37 cellular contexts compared by ENCODE assay signal in the genomic region with DNA sequence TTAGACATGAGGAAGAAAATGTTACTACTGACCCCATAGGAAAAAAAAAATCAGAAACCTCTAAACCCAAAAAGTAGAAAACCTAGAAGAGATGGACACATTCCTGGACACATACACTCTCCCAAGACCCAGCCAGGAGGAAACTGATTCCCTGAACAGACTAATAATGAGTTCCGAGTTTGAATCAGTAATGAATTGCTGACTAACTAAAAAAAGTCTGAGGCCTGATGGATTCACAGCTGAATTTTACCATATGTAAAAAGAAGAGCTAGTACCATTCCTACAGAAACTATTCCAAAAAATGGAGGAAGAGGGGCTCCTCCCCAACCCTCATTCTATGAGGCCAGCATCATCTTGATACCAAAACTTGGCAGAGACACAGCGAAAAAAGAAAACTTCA.
"Had no signal": no experiment of that assay in that cellular context is flagged by ENCODE, and none has a peak within 500 bp of the region (broad histone marks: within the 10 kb centered on the region; RNA-seq: fewer than 3 reads in every experiment).

No MANE protein-coding gene starts in this region.

- FAIRE-seq: astrocyte, TTC549 had no signal

- H3K4me3 ChIP-seq: adrenal gland, body of pancreas, breast epithelium had no signal

- H3K4me1 Mint-ChIP-seq: activated B cell treated with CpG ODN at 0.5 μM for 24 hours; activated CD4-positive, alpha-beta T cell treated with anti-CD3 and anti-CD28 coated beads, Interleukin-2, amount 10 ng/mL, durations not matched to agents 24 days and 14 days had no signal

- H3K36me3 ChIP-seq: adrenal gland, breast epithelium had no signal

- H3K27me3 Mint-ChIP-seq: activated B cell treated with CpG ODN at 0.5 μM for 24 hours; activated CD4-positive, alpha-beta memory T cell treated with anti-CD3 and anti-CD28 coated beads for 36 hours; activated CD4-positive, alpha-beta T cell treated with anti-CD3 and anti-CD28 coated beads, Interleukin-2, amount 10 ng/mL, durations not matched to agents 24 days and 14 days; activated CD8-positive, alpha-beta T cell treated with anti-CD3 and anti-CD28 coated beads for 36 hours; activated naive CD8-positive, alpha-beta T cell treated with anti-CD3 and anti-CD28 coated beads for 36 hours; activated T-helper 17 cell treated with anti-CD3 and anti-CD28 coated beads, Interleukin-2, amount 50 U/mL, for 72 hours had no signal

- ATAC-seq: activated CD8-positive, alpha-beta T cell treated with anti-CD3 and anti-CD28 coated beads for 36 hours; activated naive CD4-positive, alpha-beta T cell treated with anti-CD3 and anti-CD28 coated beads, Interleukin-2, amount 50 U/mL, for 72 hours; activated T-cell treated with anti-CD3 and anti-CD28 coated beads, Interleukin-2, amount 50 U/mL, for 4 hours; activated T-cell treated with anti-CD3 and anti-CD28 coated beads, Interleukin-2, amount 50 U/mL, for 72 hours; activated T-helper 17 cell treated with anti-CD3 and anti-CD28 coated beads, Interleukin-2, amount 50 U/mL, for 72 hours; body of pancreas had no signal

- H3K4me1 ChIP-seq: adrenal gland, body of pancreas, breast epithelium had no signal

- H3K9me3 Mint-ChIP-seq: activated T-helper 17 cell treated with anti-CD3 and anti-CD28 coated beads, Interleukin-2, amount 50 U/mL, for 72 hours had no signal

- H3K27ac ChIP-seq: adrenal gland, body of pancreas, brain microvascular endothelial cell, breast epithelium, VCaP had no signal

- H3K9me3 ChIP-seq: adrenal gland, body of pancreas had no signal

- H3K4me3 Mint-ChIP-seq: activated B cell treated with CpG ODN at 0.5 μM for 24 hours; activated CD4-positive, alpha-beta memory T cell treated with anti-CD3 and anti-CD28 coated beads for 36 hours; activated CD4-positive, alpha-beta T cell treated with anti-CD3 and anti-CD28 coated beads, Interleukin-2, amount 10 ng/mL, durations not matched to agents 24 days and 14 days; activated CD8-positive, alpha-beta T cell treated with anti-CD3 and anti-CD28 coated beads for 36 hours; activated naive CD4-positive, alpha-beta T cell treated with anti-CD3 and anti-CD28 coated beads for 36 hours; activated naive CD8-positive, alpha-beta T cell treated with anti-CD3 and anti-CD28 coated beads for 36 hours; activated T-cell treated with anti-CD3 and anti-CD28 coated beads, Interleukin-2, amount 50 U/mL, for 4 hours; activated T-cell treated with anti-CD3 and anti-CD28 coated beads, Interleukin-2, amount 50 U/mL, for 72 hours; activated T-helper 1 cell treated with anti-CD3 and anti-CD28 coated beads, Interleukin-12 subunit alpha, Interleukin-12 subunit beta, Interleukin-2, Interleukin-4 antibody, amounts not matched to agents 30 ng/mL and 10 ng/mL and 1 ng/mL, durations not matched to agents 14 hours and 24 hours and 36 hours; activated T-helper 17 cell treated with anti-CD3 and anti-CD28 coated beads, Interleukin-2, amount 50 U/mL, for 72 hours; T-helper 1 cell treated with Interleukin-12 subunit alpha and Interleukin-12 subunit beta and Interleukin-4 antibody, amounts not matched to agents 30 μg/mL and 1 μg/mL, for 36 hours; T-helper 2 cell treated with Interferon-gamma antibody and Interleukin-4, amounts not matched to agents 5 μg/mL and 100 μg/mL, for 36 hours had no signal

- DNase-seq: activated B cell treated with CpG ODN at 0.5 μM for 24 hours; activated CD4-positive, alpha-beta memory T cell treated with anti-CD3 and anti-CD28 coated beads for 36 hours; activated CD4-positive, alpha-beta T cell treated with anti-CD3 and anti-CD28 coated beads for 4 hours; activated CD4-positive, alpha-beta T cell treated with anti-CD3 and anti-CD28 coated beads, Interleukin-2, amount 10 ng/mL, durations not matched to agents 24 days and 14 days; activated CD4-positive, alpha-beta T cell treated with anti-CD3 and anti-CD28 coated beads, Interleukin-2, amount 50 U/mL, for 1 hour; activated CD4-positive, alpha-beta T cell treated with anti-CD3 and anti-CD28 coated beads, Interleukin-2, amount 50 U/mL, for 4 hours; activated CD4-positive, CD25-positive, alpha-beta regulatory T cell treated with anti-CD3 and anti-CD28 coated beads, Interleukin-2, amount 50 U/mL, for 72 hours; activated CD8-positive, alpha-beta memory T cell treated with anti-CD3 and anti-CD28 coated beads, Interleukin-2, amount 50 U/mL, for 4 hours; activated CD8-positive, alpha-beta T cell treated with anti-CD3 and anti-CD28 coated beads for 36 hours; activated effector memory CD4-positive, alpha-beta T cell treated with anti-CD3 and anti-CD28 coated beads, Interleukin-2, amount 50 U/mL, for 16 hours; activated gamma-delta T cell treated with Interleukin-2 at 50 U/mL for 16 hours; activated naive CD4-positive, alpha-beta T cell; activated naive CD4-positive, alpha-beta T cell treated with anti-CD3 and anti-CD28 coated beads for 36 hours; activated naive CD4-positive, alpha-beta T cell treated with anti-CD3 and anti-CD28 coated beads, Interleukin-2, amount 50 U/mL, for 16 hours; activated naive CD8-positive, alpha-beta T cell treated with anti-CD3 and anti-CD28 coated beads for 36 hours; activated T-cell treated with anti-CD3 and anti-CD28 coated beads for 4 hours; activated T-cell treated with anti-CD3 and anti-CD28 coated beads, Interleukin-2, amount 50 U/mL, for 1 hour; activated T-cell treated with anti-CD3 and anti-CD28 coated beads, Interleukin-2, amount 50 U/mL, for 4 hours; activated T-cell treated with anti-CD3 and anti-CD28 coated beads, Interleukin-2, amount 50 U/mL, for 72 hours; adrenal gland; amniotic stem cell; aorta; body of pancreas; brain microvascular endothelial cell; central memory CD4-positive, alpha-beta T cell; T-helper 1 cell; T-helper 2 cell; T-helper 9 cell had no signal

- H3K27ac Mint-ChIP-seq: activated B cell treated with CpG ODN at 0.5 μM for 24 hours; activated CD4-positive, alpha-beta memory T cell treated with anti-CD3 and anti-CD28 coated beads for 36 hours; activated CD4-positive, alpha-beta T cell treated with anti-CD3 and anti-CD28 coated beads, Interleukin-2, amount 10 ng/mL, durations not matched to agents 24 days and 14 days; activated CD8-positive, alpha-beta T cell treated with anti-CD3 and anti-CD28 coated beads for 36 hours; activated naive CD4-positive, alpha-beta T cell treated with anti-CD3 and anti-CD28 coated beads for 36 hours; activated naive CD4-positive, alpha-beta T cell treated with anti-CD3 and anti-CD28 coated beads, Interleukin-2, amount 50 U/mL, for 72 hours; activated naive CD8-positive, alpha-beta T cell treated with anti-CD3 and anti-CD28 coated beads for 36 hours; activated T-cell treated with anti-CD3 and anti-CD28 coated beads, Interleukin-2, amount 50 U/mL, for 72 hours; activated T-helper 1 cell treated with anti-CD3 and anti-CD28 coated beads, Interleukin-12 subunit alpha, Interleukin-12 subunit beta, Interleukin-2, Interleukin-4 antibody, amounts not matched to agents 30 ng/mL and 10 ng/mL and 1 ng/mL, durations not matched to agents 14 hours and 24 hours and 36 hours; activated T-helper 17 cell treated with anti-CD3 and anti-CD28 coated beads, Interleukin-2, amount 50 U/mL, for 72 hours; T-helper 1 cell treated with Interleukin-12 subunit alpha and Interleukin-12 subunit beta and Interleukin-4 antibody, amounts not matched to agents 30 μg/mL and 1 μg/mL, for 36 hours; T-helper 2 cell treated with Interferon-gamma antibody and Interleukin-4, amounts not matched to agents 5 μg/mL and 100 μg/mL, for 36 hours had no signal

- H3K27me3 ChIP-seq: adrenal gland, body of pancreas, brain microvascular endothelial cell, breast epithelium had no signal
